16 cellular contexts compared by ENCODE assay signal in genomic region chrX:468979-469378, GRCh38.
DNase-seq lines count a peak whose midpoint lies in the region; ATAC-seq, FAIRE-seq and TF ChIP-seq lines count a peak whose summit lies in the region.
"Had no signal": no experiment of that assay in that cellular context is flagged by ENCODE, and none has a peak within 500 bp of the region (broad histone marks: within the 10 kb centered on the region; RNA-seq: fewer than 3 reads in every experiment).

No MANE protein-coding gene starts in this region.

- no peaks in the 10 kb centered on the region for H3K4me1 Mint-ChIP-seq in activated naive CD4-positive, alpha-beta T cell treated with anti-CD3 and anti-CD28 coated beads, Interleukin-2, amount 10 ng/mL, durations not matched to agents 7 days and 5 days
- H3K4me1 Mint-ChIP-seq in WTC11, result peaks cover 3% of the 10 kb centered on the region
- H3K4me1 Mint-ChIP-seq: CD14-positive monocyte; CD4-positive, alpha-beta memory T cell had no signal

- no peak overlapping the region for H3K27ac ChIP-seq in kidney (ENCODE audit: low read depth in 2 of 2, low read length in 2 of 2)
- H3K27ac ChIP-seq: 22Rv1, A549, BLaER1 had no signal

- H3K4me1 ChIP-seq in kidney (ENCODE audit: control insufficient read depth in 1 of 2, insufficient read depth in 1 of 2, low read depth in 1 of 2, low read length in 2 of 2), result no peaks in the 10 kb centered on the region
- H3K4me1 ChIP-seq: A549, HAP-1 had no signal

- CTCF ChIA-PET in activated naive CD4-positive, alpha-beta T cell treated with anti-CD3 and anti-CD28 coated beads, Interleukin-2, amount 10 ng/mL, durations not matched to agents 7 days and 5 days (lab: Charles Lee), result no interaction called here
- CTCF ChIA-PET in WTC11 (lab: Charles Lee), result no interaction called here

- peak overlapping the region; percentile 24 for H3K27ac Mint-ChIP-seq in activated naive CD4-positive, alpha-beta T cell treated with anti-CD3 and anti-CD28 coated beads, Interleukin-2, amount 10 ng/mL, durations not matched to agents 7 days and 5 days
- H3K27ac Mint-ChIP-seq in activated naive CD4-positive, alpha-beta T cell treated with anti-CD3 and anti-CD28 coated beads, Interleukin-2, amount 50 U/mL, for 72 hours, result no peak overlapping the region
- no peak overlapping the region for H3K27ac Mint-ChIP-seq in WTC11
- H3K27ac Mint-ChIP-seq: CD4-positive, alpha-beta memory T cell had no signal

- FAIRE-seq in kidney (lab: Jason Lieb, UNC), result no peak
- FAIRE-seq: A549, GM19239 had no signal

- POLR2A ChIA-PET in WTC11 (lab: Charles Lee), result no interaction called here

- no peak for DNase-seq in activated naive CD4-positive, alpha-beta T cell treated with anti-CD3 and anti-CD28 coated beads, Interleukin-2, amount 10 ng/mL, durations not matched to agents 7 days and 5 days
- DNase-seq in activated naive CD4-positive, alpha-beta T cell treated with anti-CD3 and anti-CD28 coated beads, Interleukin-2, amount 50 U/mL, for 72 hours (ENCODE audit: low spot score in 2 of 2), result no peak
- DNase-seq in WTC11 (ENCODE audit: low spot score) (no peak), kidney (peak; percentile 4), NOMO-1 treated with dmso at 0.1 percent for 144 hours (lab: John Stamatoyannopoulos, UW; ENCODE audit: unreplicated experiment) (no peak)
- no peak for DNase-seq in activated effector memory CD4-positive, alpha-beta T cell treated with anti-CD3 and anti-CD28 coated beads, Interleukin-2, amount 50 U/mL, for 16 hours
- DNase-seq: CD4-positive, alpha-beta memory T cell; DMS79 treated with DMSO at 0.1 percent for 48 hours; GF-D8 had no signal

- no peak overlapping the region for H3K4me3 Mint-ChIP-seq in activated naive CD4-positive, alpha-beta T cell treated with anti-CD3 and anti-CD28 coated beads, Interleukin-2, amount 10 ng/mL, durations not matched to agents 7 days and 5 days
- H3K4me3 Mint-ChIP-seq in WTC11, result no peak overlapping the region
- H3K4me3 Mint-ChIP-seq: CD14-positive monocyte; CD4-positive, alpha-beta memory T cell had no signal

- H3K4me3 ChIP-seq in kidney (ENCODE audit: low read length in 2 of 2), result no peak overlapping the region
- H3K4me3 ChIP-seq: A549, BLaER1, HAP-1 had no signal

- H3K9me3 ChIP-seq in kidney (ENCODE audit: control insufficient read depth in 1 of 2, low read length in 2 of 2), result peaks cover 0 to 7% of the 10 kb centered on the region in 2 donors
- H3K9me3 ChIP-seq: A549, BLaER1, HAP-1 had no signal

- no peak overlapping the region for H3K9ac ChIP-seq in kidney (ENCODE audit: low read length in 2 of 2)
- H3K9ac ChIP-seq: BLaER1 had no signal

- no peaks in the 10 kb centered on the region for H3K36me3 ChIP-seq in kidney (ENCODE audit: control insufficient read depth in 1 of 2, insufficient read depth in 2 of 2, low read length in 2 of 2)
- H3K36me3 ChIP-seq: BLaER1, HAP-1 had no signal

- intact Hi-C loops in kidney (cut with DNase I), result no loop called here

- TF ChIP-seq CTCF in WTC11 (IDR thresholded peaks at IDR 0.05) (no peak), kidney (IDR thresholded peaks at IDR 0.05; ENCODE audit: borderline replicate concordance, extremely low read depth, insufficient read depth) (no peak)

- no peaks in the 10 kb centered on the region for H3K36me3 Mint-ChIP-seq in activated naive CD4-positive, alpha-beta T cell treated with anti-CD3 and anti-CD28 coated beads, Interleukin-2, amount 10 ng/mL, durations not matched to agents 7 days and 5 days
- no peaks in the 10 kb centered on the region for H3K36me3 Mint-ChIP-seq in activated naive CD4-positive, alpha-beta T cell treated with anti-CD3 and anti-CD28 coated beads, Interleukin-2, amount 50 U/mL, for 72 hours
- no peaks in the 10 kb centered on the region for H3K36me3 Mint-ChIP-seq in WTC11
- H3K36me3 Mint-ChIP-seq: CD14-positive monocyte had no signal

- no peak for ATAC-seq in activated naive CD4-positive, alpha-beta T cell treated with anti-CD3 and anti-CD28 coated beads, Interleukin-2, amount 50 U/mL, for 72 hours
- ATAC-seq in WTC11 (no peak), GM19035 (IDR thresholded peaks at IDR 0.05; ENCODE audit: unreplicated experiment) (no peak)
- ATAC-seq: A549 had no signal

- peaks cover 17% of the 10 kb centered on the region for H3K9me3 Mint-ChIP-seq in activated naive CD4-positive, alpha-beta T cell treated with anti-CD3 and anti-CD28 coated beads, Interleukin-2, amount 10 ng/mL, durations not matched to agents 7 days and 5 days
- H3K9me3 Mint-ChIP-seq in activated naive CD4-positive, alpha-beta T cell treated with anti-CD3 and anti-CD28 coated beads, Interleukin-2, amount 50 U/mL, for 72 hours, result peaks cover 0 to 4% of the 10 kb centered on the region in 2 donors
- peaks cover 9% of the 10 kb centered on the region for H3K9me3 Mint-ChIP-seq in WTC11

- no peaks in the 10 kb centered on the region for H3K27me3 Mint-ChIP-seq in activated naive CD4-positive, alpha-beta T cell treated with anti-CD3 and anti-CD28 coated beads, Interleukin-2, amount 10 ng/mL, durations not matched to agents 7 days and 5 days
- H3K27me3 Mint-ChIP-seq in WTC11 (ENCODE audit: low read depth), result no peaks in the 10 kb centered on the region; the same call in 1 of the 2 replicates
- H3K27me3 Mint-ChIP-seq: CD4-positive, alpha-beta memory T cell had no signal

TF ChIP-seq in WTC11, 78 proteins besides CTCF, POLR2A, EP300 and RAD21:
- 0 out of 2 replicates have a peak, but pooled peaks have one; percentile 20 for TF ChIP-seq GTF2I (CRISPR knock-in tag; conservative IDR thresholded peaks at IDR 0.05)
- TF ChIP-seq, protein P1, sequence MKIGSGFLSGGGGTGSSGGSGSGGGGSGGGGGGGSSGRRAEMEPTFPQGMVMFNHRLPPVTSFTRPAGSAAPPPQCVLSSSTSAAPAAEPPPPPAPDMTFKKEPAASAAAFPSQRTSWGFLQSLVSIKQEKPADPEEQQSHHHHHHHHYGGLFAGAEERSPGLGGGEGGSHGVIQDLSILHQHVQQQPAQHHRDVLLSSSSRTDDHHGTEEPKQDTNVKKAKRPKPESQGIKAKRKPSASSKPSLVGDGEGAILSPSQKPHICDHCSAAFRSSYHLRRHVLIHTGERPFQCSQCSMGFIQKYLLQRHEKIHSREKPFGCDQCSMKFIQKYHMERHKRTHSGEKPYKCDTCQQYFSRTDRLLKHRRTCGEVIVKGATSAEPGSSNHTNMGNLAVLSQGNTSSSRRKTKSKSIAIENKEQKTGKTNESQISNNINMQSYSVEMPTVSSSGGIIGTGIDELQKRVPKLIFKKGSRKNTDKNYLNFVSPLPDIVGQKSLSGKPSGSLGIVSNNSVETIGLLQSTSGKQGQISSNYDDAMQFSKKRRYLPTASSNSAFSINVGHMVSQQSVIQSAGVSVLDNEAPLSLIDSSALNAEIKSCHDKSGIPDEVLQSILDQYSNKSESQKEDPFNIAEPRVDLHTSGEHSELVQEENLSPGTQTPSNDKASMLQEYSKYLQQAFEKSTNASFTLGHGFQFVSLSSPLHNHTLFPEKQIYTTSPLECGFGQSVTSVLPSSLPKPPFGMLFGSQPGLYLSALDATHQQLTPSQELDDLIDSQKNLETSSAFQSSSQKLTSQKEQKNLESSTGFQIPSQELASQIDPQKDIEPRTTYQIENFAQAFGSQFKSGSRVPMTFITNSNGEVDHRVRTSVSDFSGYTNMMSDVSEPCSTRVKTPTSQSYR (CRISPR knock-in tag; IDR thresholded peaks at IDR 0.05), result no peak
